In genomic region chr6:157976345-157977175, GRCh38 we compare ENCODE assay signal across 1 cellular context.
TF ChIP-seq lines count a peak whose summit lies in the region.

No MANE protein-coding gene starts in this region.

TF ChIP-seq in HepG2, 621 proteins besides CTCF, POLR2A, EP300 and RAD21 (continued from another document and continues in another):
- 0 out of 2 replicates have a peak, but pooled peaks have one; percentile 26 for TF ChIP-seq ZNF609 (CRISPR knock-in tag; IDR thresholded peaks at IDR 0.05; ENCODE audit: borderline replicate concordance)
- TF ChIP-seq FLYWCH1 (CRISPR knock-in tag; IDR thresholded peaks at IDR 0.05) = 0 out of 2 replicates have a peak, but pooled peaks have one; percentile 55
- TF ChIP-seq ZNF687 (CRISPR knock-in tag; IDR thresholded peaks at IDR 0.05) = peak; percentile 77
- 0 out of 2 replicates have a peak, but pooled peaks have one; percentile 42 for TF ChIP-seq ARNTL (CRISPR knock-in tag; IDR thresholded peaks at IDR 0.05)
- 0 out of 2 replicates have a peak, but pooled peaks have one; percentile 11 for TF ChIP-seq RXRA (CRISPR knock-in tag; IDR thresholded peaks at IDR 0.05)
- no peak for TF ChIP-seq NR2C2 (CRISPR knock-in tag; IDR thresholded peaks at IDR 0.05; ENCODE audit: borderline replicate concordance)
- TF ChIP-seq AHDC1 (CRISPR knock-in tag; IDR thresholded peaks at IDR 0.05; ENCODE audit: borderline replicate concordance) = peak; percentile 45; the same call in 1 of the 2 replicates
- peak; percentile 55; the same call in 1 of the 2 replicates for TF ChIP-seq HNF4G (IDR thresholded peaks at IDR 0.05; ENCODE audit: borderline replicate concordance, low read depth, low read length)
- TF ChIP-seq HNF4G (CRISPR knock-in tag; IDR thresholded peaks at IDR 0.05; ENCODE audit: borderline replicate concordance, low read depth) = no peak; the same call in 1 of the 2 replicates
- TF ChIP-seq HHEX (CRISPR knock-in tag; IDR thresholded peaks at IDR 0.05) = no peak
- TF ChIP-seq THAP9 (CRISPR knock-in tag; IDR thresholded peaks at IDR 0.05; ENCODE audit: borderline replicate concordance) = peak; percentile 56; the same call in 1 of the 2 replicates
- TF ChIP-seq ZNF770 (CRISPR knock-in tag; IDR thresholded peaks at IDR 0.05) = peak; percentile 38; the same call in 1 of the 2 replicates
- TF ChIP-seq ARHGAP35 (CRISPR knock-in tag; IDR thresholded peaks at IDR 0.05; ENCODE audit: borderline replicate concordance) = 0 out of 2 replicates have a peak, but pooled peaks have one; percentile 17
- no peak for TF ChIP-seq SCMH1 (CRISPR knock-in tag; IDR thresholded peaks at IDR 0.05; ENCODE audit: borderline replicate concordance)
- TF ChIP-seq ZMYM3 (CRISPR knock-in tag; IDR thresholded peaks at IDR 0.05) = peak; percentile 65
- no peak for TF ChIP-seq ZNF382 (CRISPR knock-in tag; IDR thresholded peaks at IDR 0.05; ENCODE audit: borderline replicate concordance)
- TF ChIP-seq TBL1XR1 (IDR thresholded peaks at IDR 0.05; ENCODE audit: borderline replicate concordance, low read length, partially characterized antibody) = no peak
- TF ChIP-seq ZNF414 (CRISPR knock-in tag; IDR thresholded peaks at IDR 0.05) = peak; percentile 19; the same call in 1 of the 2 replicates
- TF ChIP-seq FOXO1 (CRISPR knock-in tag; IDR thresholded peaks at IDR 0.05) = 0 out of 2 replicates have a peak, but pooled peaks have one; percentile 5
- TF ChIP-seq USF2 (IDR thresholded peaks at IDR 0.05; ENCODE audit: low read depth, low read length) = no peak
- TF ChIP-seq USF2 (CRISPR knock-in tag; IDR thresholded peaks at IDR 0.05; ENCODE audit: borderline replicate concordance) = no peak
- 0 out of 2 replicates have a peak, but pooled peaks have one; percentile 38 for TF ChIP-seq ZNF670 (CRISPR knock-in tag; IDR thresholded peaks at IDR 0.05; ENCODE audit: borderline replicate concordance)
- TF ChIP-seq U2AF1 (optimal IDR thresholded peaks at IDR 0.05; ENCODE audit: low read depth, low read length) = no peak
- TF ChIP-seq KDM5B (CRISPR knock-in tag; IDR thresholded peaks at IDR 0.05; ENCODE audit: borderline replicate concordance) = peak; percentile 35; the same call in 1 of the 2 replicates
- 0 out of 2 replicates have a peak, but pooled peaks have one; percentile 30 for TF ChIP-seq PHF21A (CRISPR knock-in tag; IDR thresholded peaks at IDR 0.05)
- 0 out of 2 replicates have a peak, but pooled peaks have one; percentile 11 for TF ChIP-seq ZBTB38 (CRISPR knock-in tag; IDR thresholded peaks at IDR 0.05)
- TF ChIP-seq ZFX (CRISPR knock-in tag; IDR thresholded peaks at IDR 0.05; ENCODE audit: low read depth) = no peak; the same call in 1 of the 2 replicates
- 0 out of 2 replicates have a peak, but pooled peaks have one; percentile 44 for TF ChIP-seq ZNF83 (CRISPR knock-in tag; IDR thresholded peaks at IDR 0.05; ENCODE audit: borderline replicate concordance)
- peak; percentile 55 for TF ChIP-seq ZNF292 (CRISPR knock-in tag; IDR thresholded peaks at IDR 0.05; ENCODE audit: borderline replicate concordance, low read depth)
